ENCODE assay signal across 9 cellular contexts in the genomic region with DNA sequence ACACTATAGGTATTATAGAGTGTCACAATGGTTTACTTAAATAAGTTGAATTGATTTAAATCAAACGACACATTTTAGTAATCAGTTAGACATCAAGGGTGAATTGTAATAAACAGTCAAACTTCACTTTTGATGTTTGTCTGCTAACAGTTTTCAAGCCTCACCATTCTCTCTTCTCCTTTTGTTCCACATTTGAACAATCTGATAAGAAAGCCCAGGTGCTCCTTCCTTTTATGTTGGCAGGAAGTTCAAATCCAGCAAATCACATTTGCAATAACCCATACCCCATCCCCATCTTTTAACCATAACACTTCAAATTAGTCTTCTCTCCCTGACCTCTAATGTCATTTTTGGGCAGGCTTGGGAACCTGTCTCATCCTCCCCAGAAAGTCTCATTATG.
"Had no signal": no experiment of that assay in that cellular context is flagged by ENCODE, and none has a peak within 500 bp of the region (broad histone marks: within the 10 kb centered on the region; RNA-seq: fewer than 3 reads in every experiment).

No MANE protein-coding gene starts in this region.

- H3K27ac ChIP-seq: GM23248 had no signal

- H3K4me1 Mint-ChIP-seq: IgD-negative memory B cell had no signal

- DNase-seq: GM23248, GOT3, H9, HCEC 1CT, KG1 had no signal

- H3K4me3 ChIP-seq: GM23248, K562 had no signal

- H3K36me3 Mint-ChIP-seq: IgD-negative memory B cell had no signal

- H3K27me3 Mint-ChIP-seq: IgD-negative memory B cell had no signal

- H2AFZ ChIP-seq: GM23248 had no signal

- H3K27ac Mint-ChIP-seq: H9, IgD-negative memory B cell had no signal

- FAIRE-seq: H54, HTR-8/SVneo, K562 had no signal

- H3K4me3 Mint-ChIP-seq: H9, IgD-negative memory B cell had no signal

- H3K9ac ChIP-seq: GM23248 had no signal
